Comparison of ENCODE assay signal across 8 cellular contexts in the genomic region with DNA sequence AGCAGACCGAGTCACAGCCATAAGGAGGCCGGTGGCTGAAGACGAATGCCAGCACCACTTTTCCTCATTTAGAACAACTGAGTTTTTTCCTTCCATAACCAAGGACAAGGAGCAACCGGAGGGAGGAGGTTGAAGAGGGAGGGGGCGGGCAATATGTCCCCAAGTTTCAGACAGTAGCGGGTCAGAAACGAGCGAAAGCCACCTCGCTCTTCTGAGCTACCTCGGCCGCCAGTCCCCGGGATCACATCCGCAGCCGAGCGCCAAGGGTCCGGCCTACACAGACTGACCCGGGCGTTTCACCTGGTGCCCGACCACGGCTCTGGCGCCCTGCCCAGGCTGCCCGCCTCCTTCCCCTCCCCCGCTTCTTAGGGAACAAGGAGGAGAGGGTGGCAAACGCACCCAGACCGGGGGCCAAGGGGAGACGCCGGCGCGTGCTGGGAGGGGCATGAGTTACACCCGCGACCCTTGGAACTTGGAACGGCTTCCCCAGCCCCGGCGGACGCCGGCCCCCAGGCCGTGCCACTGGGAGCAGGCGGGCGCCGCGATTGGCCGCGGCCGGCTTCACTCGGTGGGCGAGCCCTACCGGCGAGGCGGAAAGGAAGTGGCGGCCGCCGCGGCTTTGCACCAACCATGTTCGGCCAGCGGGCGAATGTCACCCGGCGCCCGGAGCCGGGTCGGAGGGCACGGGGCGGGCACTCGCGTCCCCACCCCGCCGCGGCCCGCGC. TPM values are rescaled to one million over a fixed set of nuclear protein-coding genes. Genes with fewer than 3 reads are reported as not detected.
DNase-seq lines count a peak whose midpoint lies in the region; ATAC-seq and TF ChIP-seq lines count a peak whose summit lies in the region.

No MANE protein-coding gene starts in this region.

- no peaks in the 10 kb centered on the region for H3K9me3 Mint-ChIP-seq in natural killer cell

- H3K4me1 Mint-ChIP-seq in natural killer cell: peaks cover 61 to 62% of the 10 kb centered on the region in 2 donors

- H3K4me1 ChIP-seq in Peyer's patch (peaks cover 0 to 63% (median 14%) of the 10 kb centered on the region in 4 donors), thymus (ENCODE audit: control insufficient read depth, insufficient read depth, low read length) (peaks cover 8% of the 10 kb centered on the region)

- peak overlapping the region; percentile 91 for H3K4me3 Mint-ChIP-seq in natural killer cell

- under 1% methylated on average over 70 of the region's 70 CpGs for WGBS in thymus

- TF ChIP-seq CTCF in Peyer's patch (IDR thresholded peaks at IDR 0.05) (peak in 3 of 6 experiments; percentile 21 to 30 (median 29)), fibroblast of the aortic adventitia (IDR thresholded peaks at IDR 0.05; ENCODE audit: insufficient read depth, low read length) (no peak), natural killer cell (IDR thresholded peaks at IDR 0.05) (peak; percentile 9)

- DNase-seq in AG08396 (ENCODE audit: low spot score) (peak; percentile 88), Peyer's patch (peak; percentile 62 to 96 (median 93)), activated gamma-delta T cell (lab: John Stamatoyannopoulos, UW) (peak; percentile 67), fibroblast of the aortic adventitia (ENCODE audit: low read depth) (peak; percentile 42), natural killer cell (peak; percentile 76)

- H3K4me3 ChIP-seq in Peyer's patch (peak overlapping the region; percentile 69 to 96 (median 81)), fibroblast of the aortic adventitia (ENCODE audit: low read depth, low read length) (peak overlapping the region; percentile 95), thymus (ENCODE audit: low read length) (peak overlapping the region; percentile 86)

- H3K27ac Mint-ChIP-seq in natural killer cell: peak overlapping the region; percentile 93 to 94

- H3K27ac ChIP-seq in Peyer's patch (peak overlapping the region; percentile 95 to 100 (median 99)), thymus (ENCODE audit: low read depth) (peak overlapping the region; percentile 92)

- no peaks in the 10 kb centered on the region for H3K27me3 Mint-ChIP-seq in natural killer cell (ENCODE audit: low read depth in 2 of 2)

- peaks cover 7% of the 10 kb centered on the region for H3K36me3 Mint-ChIP-seq in natural killer cell

- H3K27me3 ChIP-seq in Peyer's patch (no peaks in the 10 kb centered on the region), thymus (ENCODE audit: control insufficient read depth, insufficient read depth) (no peaks in the 10 kb centered on the region)

- H3K36me3 ChIP-seq in Peyer's patch (no peaks in the 10 kb centered on the region), thymus (ENCODE audit: control insufficient read depth, insufficient read depth) (no peaks in the 10 kb centered on the region)

- H3K9me3 ChIP-seq in Peyer's patch: no peaks in the 10 kb centered on the region
- no peaks in the 10 kb centered on the region for H3K9me3 ChIP-seq in thymus (ENCODE audit: control insufficient read depth)

- peak; percentile 83 to 84 for TF ChIP-seq POLR2A in Peyer's patch (IDR thresholded peaks at IDR 0.05)

- peak; percentile 17 for ATAC-seq in GM18502 (IDR thresholded peaks at IDR 0.05; ENCODE audit: poor library complexity, unreplicated experiment)
- peak; percentile 31 for ATAC-seq in HG03135 (IDR thresholded peaks at IDR 0.05; ENCODE audit: unreplicated experiment)
- peak; percentile 39 to 56 (median 55) for ATAC-seq in natural killer cell

- intact Hi-C loops in natural killer cell (cut with micrococcal nuclease): loop anchor here (10.0 kb wide), 2 partner anchors 128 to 262 kb away; partner anchors contain the start of gene CENPU

RNA-seq across cellular contexts. Expression of gene IRF2, which starts 1.6 kb away (rescaled TPM):
- total RNA-seq in Peyer's patch (10 to 100 TPM; 28.0 to 42.8 (median 39.2) TPM), fibroblast of the aortic adventitia (ENCODE audit: low replicate concordance) (16.8 and 35.2 TPM in 2 replicates), natural killer cell (10 to 100 TPM; 50.6 to 68.5 (median 59.8) TPM)
- 42.2 TPM for polyA plus RNA-seq in thymus

Comparison
In these comparisons a context has a peak if more than half of its experiments do, and no peak if none do; other contexts are left out.
1. Peak in every context shown above with its lines: DNase-seq, ATAC-seq, H3K4me3 ChIP-seq and H3K27ac ChIP-seq.
2. DNase-seq: peak in every context shown above with its lines; median percentile 93 in Peyer's patch; 88 in AG08396; 76 in natural killer cell; 67 in activated gamma-delta T cell; 42 in fibroblast of the aortic adventitia.